ENCODE assay signal across 8 cellular contexts in genomic region chr3:42067324-42067723, GRCh38. TPM values are rescaled to one million over a fixed set of nuclear protein-coding genes. Genes with fewer than 3 reads are reported as not detected.
DNase-seq lines count a peak whose midpoint lies in the region; ATAC-seq and TF ChIP-seq lines count a peak whose summit lies in the region.

No MANE protein-coding gene starts in this region.

- POLR2A ChIA-PET in RWPE1 (lab: Yijun Ruan, JAX; ENCODE audit: low non-redundant PET): no interaction called here

- H3K4me2 ChIP-seq in parathyroid adenoma (ENCODE audit: low read length): no peak overlapping the region

- no peak overlapping the region for H3K9ac ChIP-seq in parathyroid adenoma

- ATAC-seq in HG03442 (IDR thresholded peaks at IDR 0.05; ENCODE audit: unreplicated experiment): peak; percentile 90
- ATAC-seq in omental fat pad (ENCODE audit: low FRiP score): no peak

- no peaks in the 10 kb centered on the region for H3K9me3 ChIP-seq in parathyroid adenoma (ENCODE audit: control insufficient read depth, low read length)

- no peak overlapping the region for H3K4me3 ChIP-seq in parathyroid adenoma (ENCODE audit: low read depth, low read length)

- no peaks in the 10 kb centered on the region for H3K36me3 ChIP-seq in parathyroid adenoma (ENCODE audit: control insufficient read depth, insufficient read depth, low read length)

- TF ChIP-seq CTCF in parathyroid adenoma (IDR thresholded peaks at IDR 0.05) (no peak), RWPE1 (conservative IDR thresholded peaks at IDR 0.05; ENCODE audit: low read depth) (no peak), omental fat pad (IDR thresholded peaks at IDR 0.05) (no peak)

- H3K79me2 ChIP-seq in parathyroid adenoma: peaks cover 37% of the 10 kb centered on the region

- CTCF ChIA-PET in RWPE1 (lab: Yijun Ruan, JAX): no interaction called here

- H2AFZ ChIP-seq in parathyroid adenoma: no peak overlapping the region

- peak overlapping the region; percentile 30 for H3K27ac ChIP-seq in parathyroid adenoma
- no peak overlapping the region for H3K27ac ChIP-seq in RWPE1

- DNase-seq in NCI-H82 (lab: John Stamatoyannopoulos, UW) (peak; percentile 14), NCI-H82 treated with DMSO at 0.1 percent for 48 hours (lab: John Stamatoyannopoulos, UW; ENCODE audit: unreplicated experiment) (no peak), dermis microvascular lymphatic vessel endothelial cell (ENCODE audit: low read depth in 2 of 2) (peak; percentile 55 to 65), RWPE1 (ENCODE audit: low spot score) (no peak), omental fat pad (ENCODE audit: low spot score) (no peak)
- DNase-seq in stimulated activated CD4-positive, alpha-beta T cell treated with anti-CD3 and anti-CD28 coated beads, Interleukin-4, amount 100 ng/mL, for 24 hours: no peak

- no peaks in the 10 kb centered on the region for H3K27me3 ChIP-seq in parathyroid adenoma (ENCODE audit: control insufficient read depth, insufficient read depth, low read length)

- peaks cover 6% of the 10 kb centered on the region for H3K4me1 ChIP-seq in parathyroid adenoma

RNA-seq across cellular contexts. Expression of gene TRAK1, which starts 23.8 kb away (rescaled TPM):
- total RNA-seq in dermis microvascular lymphatic vessel endothelial cell (33.0 and 35.0 TPM in 2 replicates), omental fat pad (10 to 100 TPM; 21.4 to 42.9 (median 37.0) TPM)

Comparison
In these comparisons a context has a peak if more than half of its experiments do, and no peak if none do; other contexts are left out.
1. DNase-seq: peak in NCI-H82 (single experiment) and dermis microvascular lymphatic vessel endothelial cell (2 of 2); none in NCI-H82 treated with DMSO at 0.1 percent for 48 hours (single experiment), stimulated activated CD4-positive, alpha-beta T cell treated with anti-CD3 and anti-CD28 coated beads, Interleukin-4, amount 100 ng/mL, for 24 hours (single experiment), RWPE1 (single experiment) and omental fat pad (single experiment).